ENCODE assay signal across 22 cellular contexts in genomic region chr12:11584213-11584855, GRCh38.
A peak's percentile ranks its signal among the peaks of the same experiment; 100 is the strongest.
DNase-seq lines count a peak whose midpoint lies in the region; ATAC-seq and TF ChIP-seq lines count a peak whose summit lies in the region.
"Had no signal": no experiment of that assay in that cellular context is flagged by ENCODE, and none has a peak within 500 bp of the region (broad histone marks: within the 10 kb centered on the region; RNA-seq: fewer than 3 reads in every experiment).

No MANE protein-coding gene starts in this region.

- H3K9me3 ChIP-seq in MG63 = no peaks in the 10 kb centered on the region
- H3K9me3 ChIP-seq: gastroesophageal sphincter, prostate gland, vagina had no signal

- ATAC-seq in GM21737 (IDR thresholded peaks at IDR 0.05; ENCODE audit: unreplicated experiment) = no peak
- ATAC-seq in GM18867 (IDR thresholded peaks at IDR 0.05; ENCODE audit: unreplicated experiment) = no peak
- ATAC-seq: gastroesophageal sphincter, left cardiac atrium had no signal

- H3K4me3 ChIP-seq in MG63 (no peak overlapping the region), foreskin fibroblast (ENCODE audit: low read depth in 1 of 2, low read length in 2 of 2) (no peak overlapping the region)
- H3K4me3 ChIP-seq: gastroesophageal sphincter, neural progenitor cell, prostate gland, vagina had no signal

- no peaks in the 10 kb centered on the region for H3K27me3 ChIP-seq in MG63
- H3K27me3 ChIP-seq: gastroesophageal sphincter, neural progenitor cell, vagina had no signal

- no peak for TF ChIP-seq CTCF in foreskin fibroblast (IDR thresholded peaks at IDR 0.05; ENCODE audit: low read depth, low read length)

- DNase-seq in DMS53 (lab: John Stamatoyannopoulos, UW) (peak; percentile 22), MG63 (peak; percentile 29), RPMI7951 (ENCODE audit: low read depth) (peak; percentile 31), foreskin fibroblast (peak; percentile 21 to 55), NCI-H526 treated with DMSO at 0.1 percent for 48 hours (lab: John Stamatoyannopoulos, UW) (no peak), NCI-H748 treated with DMSO at 0.1 percent for 48 hours (lab: John Stamatoyannopoulos, UW) (no peak)
- DNase-seq: activated CD4-positive, alpha-beta T cell treated with anti-CD3 and anti-CD28 coated beads, Interleukin-2, amount 10 ng/mL, durations not matched to agents 24 days and 14 days; activated naive CD4-positive, alpha-beta T cell treated with anti-CD3 and anti-CD28 coated beads, Interleukin-2, amount 10 ng/mL, durations not matched to agents 7 days and 5 days; activated T-cell treated with anti-CD3 and anti-CD28 coated beads, Interleukin-2, amount 50 U/mL, for 24 hours; Kasumi-1; left cardiac atrium; midbrain; NCI-H2081; NCI-H526; stimulated activated CD4-positive, alpha-beta T cell treated with anti-CD3 and anti-CD28 coated beads, Interleukin-4, amount 100 ng/mL, for 4 hours; substantia nigra had no signal

- no peaks in the 10 kb centered on the region for H3K36me3 ChIP-seq in MG63
- H3K36me3 ChIP-seq: gastroesophageal sphincter, neural progenitor cell, prostate gland, vagina had no signal

Comparison
In these comparisons a context has a peak if more than half of its experiments do, and no peak if none do; other contexts are left out.
1. DNase-seq: peak in DMS53 (single experiment), MG63 (single experiment), RPMI7951 (single experiment) and foreskin fibroblast (2 of 2); none in NCI-H526 treated with DMSO at 0.1 percent for 48 hours (single experiment) and NCI-H748 treated with DMSO at 0.1 percent for 48 hours (single experiment).